Comparison of ENCODE assay signal across 8 cellular contexts in the genomic region with DNA sequence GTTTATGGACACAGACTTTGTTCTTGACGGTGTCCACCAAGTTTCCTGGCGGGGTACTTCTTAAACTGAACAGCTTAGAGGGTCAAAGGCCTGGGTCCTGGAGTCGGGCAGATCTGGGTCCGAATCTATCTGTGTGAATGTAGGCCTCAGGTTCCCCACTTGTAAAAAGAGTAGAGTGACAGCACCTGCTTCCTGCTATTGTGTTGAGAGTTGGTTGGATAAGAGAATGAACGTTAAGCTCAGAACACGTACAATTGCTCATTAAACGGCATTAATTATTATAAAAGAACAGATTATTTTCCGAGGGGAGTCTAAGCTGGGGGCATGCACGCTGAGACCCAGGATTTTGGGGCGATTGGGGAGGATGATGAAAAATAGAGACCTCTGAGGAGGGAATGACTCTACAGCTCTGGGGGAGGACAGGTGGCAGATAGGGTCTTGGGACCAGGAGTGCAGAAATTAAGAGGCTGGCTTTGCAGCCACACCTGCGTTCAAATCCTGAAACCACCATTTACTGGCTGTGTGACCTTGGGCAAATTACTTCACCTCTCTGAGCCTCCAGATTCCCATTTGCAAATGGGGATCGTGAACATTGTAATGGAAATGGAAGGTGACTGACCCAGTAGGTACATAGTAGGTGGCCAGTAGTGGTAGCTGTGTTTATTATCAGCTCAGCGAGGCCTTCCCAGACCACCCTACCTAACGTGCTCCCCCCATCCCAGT. TPM values are rescaled to one million over a fixed set of nuclear protein-coding genes. Genes with fewer than 3 reads are reported as not detected.
DNase-seq lines count a peak whose midpoint lies in the region; ATAC-seq and TF ChIP-seq lines count a peak whose summit lies in the region.

No MANE protein-coding gene starts in this region.

- no peaks in the 10 kb centered on the region for H3K27me3 Mint-ChIP-seq in Calu3 (ENCODE audit: unreplicated experiment)

- H3F3A ChIP-seq in OCI-LY1 (ENCODE audit: insufficient read depth, low read length) = no peaks in the 10 kb centered on the region

- peak overlapping the region; percentile 80 for H3K4me2 ChIP-seq in OCI-LY1 (ENCODE audit: low read length)

- DNase-seq in Calu3 (no peak), epithelial cell of esophagus (ENCODE audit: low read depth) (no peak), ovary (no peak), NOMO-1 treated with dmso at 0.1 percent for 144 hours (lab: John Stamatoyannopoulos, UW; ENCODE audit: unreplicated experiment) (no peak), putamen (ENCODE audit: low spot score) (no peak)
- no peak for DNase-seq in stimulated activated CD4-positive, alpha-beta T cell treated with anti-CD3 and anti-CD28 coated beads, Interleukin-1b, Interleukin-23, amount 100 ng/mL, for 48 hours

- TSS peak; percentile 44 for BruUV-seq in Calu3 (replicated peaks; lab: Mats Ljungman, UMichigan)

- TF ChIP-seq CTCF in Calu3 (IDR thresholded peaks at IDR 0.05; ENCODE audit: unreplicated experiment) (no peak), OCI-LY1 (IDR thresholded peaks at IDR 0.05; ENCODE audit: low read length) (no peak), epithelial cell of esophagus (IDR thresholded peaks at IDR 0.05; ENCODE audit: insufficient read depth, low read depth, low read length, missing control alignments) (no peak), ovary (IDR thresholded peaks at IDR 0.05) (no peak)

- H4K20me1 ChIP-seq in OCI-LY1 (ENCODE audit: insufficient read depth, low read length) = no peaks in the 10 kb centered on the region

- H3K79me2 ChIP-seq in OCI-LY1 (ENCODE audit: insufficient read depth, low read length) = peaks cover 20% of the 10 kb centered on the region

- ATAC-seq in HG02870 (IDR thresholded peaks at IDR 0.05; ENCODE audit: unreplicated experiment) = no peak

- H3K27me3 ChIP-seq in OCI-LY1 (ENCODE audit: insufficient read depth, low read length) (no peaks in the 10 kb centered on the region), ovary (no peaks in the 10 kb centered on the region)

- no peaks in the 10 kb centered on the region for H3K9me3 Mint-ChIP-seq in Calu3 (ENCODE audit: low read depth, unreplicated experiment)

- H3K4me3 ChIP-seq in OCI-LY1 (ENCODE audit: low read depth, low read length, poor library complexity, severe bottlenecking) (peak overlapping the region; percentile 92), epithelial cell of esophagus (ENCODE audit: low read length) (peak overlapping the region; percentile 88), ovary (peak overlapping the region; percentile 78)

- H3K9me3 ChIP-seq in OCI-LY1 (ENCODE audit: low read length) = no peaks in the 10 kb centered on the region
- H3K9me3 ChIP-seq in ovary = no peaks in the 10 kb centered on the region

- peaks cover 40% of the 10 kb centered on the region for H3K36me3 Mint-ChIP-seq in Calu3 (ENCODE audit: insufficient read depth, unreplicated experiment)

- intact Hi-C loops in Calu3 (cut with micrococcal nuclease; ENCODE audit: unreplicated experiment) (no loop called here), ovary (cut with DNase I) (no loop called here)

- no peak overlapping the region for H2AFZ ChIP-seq in OCI-LY1 (ENCODE audit: low read length)

- WGBS in ovary, 3 donors = 24 to 28% (median 27%) methylated on average over 14 of the region's 14 CpGs

- peak overlapping the region; percentile 96 for H3K4me3 Mint-ChIP-seq in Calu3 (ENCODE audit: low read depth, unreplicated experiment)

- H3K4me1 Mint-ChIP-seq in Calu3 (ENCODE audit: low read depth, unreplicated experiment) = peaks cover 64% of the 10 kb centered on the region

- no peak for TF ChIP-seq POLR2A in ovary (IDR thresholded peaks at IDR 0.05)

- H3K27ac Mint-ChIP-seq in Calu3 (ENCODE audit: unreplicated experiment) = peak overlapping the region; percentile 10

- H3K9me2 ChIP-seq in OCI-LY1 (ENCODE audit: low read depth, low read length) = no peaks in the 10 kb centered on the region

- TF ChIP-seq EP300 in ovary (IDR thresholded peaks at IDR 0.05) = no peak

- H3K36me3 ChIP-seq in OCI-LY1 (ENCODE audit: insufficient read depth, low read length) (no peaks in the 10 kb centered on the region), ovary (no peaks in the 10 kb centered on the region)

- H3K27ac ChIP-seq in OCI-LY1 (ENCODE audit: low read depth, low read length, poor library complexity, severe bottlenecking) (no peak overlapping the region), ovary (no peak overlapping the region)

- CTCF ChIA-PET in Calu3 (lab: Charles Lee) = interaction anchor here (0.5 to 2.9 kb wide), 5 partner anchors 9 to 828 kb away, joined by 3 to 10 read pairs (median 4); no protein-coding TSS in a partner anchor

- peaks cover 75% of the 10 kb centered on the region for H3K4me1 ChIP-seq in OCI-LY1 (ENCODE audit: insufficient read depth, low read length, severe bottlenecking)
- H3K4me1 ChIP-seq in ovary (ENCODE audit: insufficient read depth) = peaks cover 10% of the 10 kb centered on the region

- peak overlapping the region; percentile 82 for H3K9ac ChIP-seq in OCI-LY1 (ENCODE audit: low read length)

RNA-seq across cellular contexts. Expression of gene CLEC16A, which starts 0.9 kb away (rescaled TPM):
- total RNA-seq in Calu3 (2022) = 33.0 and 37.5 TPM in 2 replicates
- 10 to 100 TPM; 13.8 to 28.1 (median 18.1) TPM for total RNA-seq in ovary
- 10 to 100 TPM in 1 of 2 donors, 1 to 10 TPM in 1; 6.4 to 13.0 TPM for polyA plus RNA-seq in ovary

RNA-seq across cellular contexts. Expression of gene DEXI, which starts 3.0 kb away (rescaled TPM):
- total RNA-seq in Calu3 (2022) (32.3 and 40.3 TPM in 2 replicates), ovary (10 to 100 TPM; 26.5 to 73.4 (median 49.7) TPM)
- polyA plus RNA-seq in ovary = 10 to 100 TPM; 31.3 to 43.6 TPM
